19 cellular contexts compared by ENCODE assay signal in genomic region chrX:105552395-105552794, GRCh38.
DNase-seq lines count a peak whose midpoint lies in the region; ATAC-seq and TF ChIP-seq lines count a peak whose summit lies in the region.
"Had no signal": no experiment of that assay in that cellular context is flagged by ENCODE, and none has a peak within 500 bp of the region (broad histone marks: within the 10 kb centered on the region; RNA-seq: fewer than 3 reads in every experiment).

No MANE protein-coding gene starts in this region.

- no peaks in the 10 kb centered on the region for H3K9me3 Mint-ChIP-seq in activated CD4-positive, alpha-beta T cell treated with anti-CD3 and anti-CD28 coated beads, Interleukin-2, amount 10 ng/mL, durations not matched to agents 24 days and 14 days
- H3K9me3 Mint-ChIP-seq: activated naive CD8-positive, alpha-beta T cell treated with anti-CD3 and anti-CD28 coated beads, Interleukin-2, amount 50 U/mL, for 24 hours; nephron had no signal

- H3K36me3 ChIP-seq in kidney epithelial cell (ENCODE audit: control insufficient read depth, insufficient read depth, low read length) (no peaks in the 10 kb centered on the region), BE2C (no peaks in the 10 kb centered on the region)

- H3K36me3 Mint-ChIP-seq in activated CD4-positive, alpha-beta T cell treated with anti-CD3 and anti-CD28 coated beads, Interleukin-2, amount 10 ng/mL, durations not matched to agents 24 days and 14 days (ENCODE audit: low read depth): no peaks in the 10 kb centered on the region
- H3K36me3 Mint-ChIP-seq: activated CD4-positive, alpha-beta memory T cell treated with anti-CD3 and anti-CD28 coated beads for 36 hours had no signal

- H3K27me3 ChIP-seq in kidney epithelial cell (ENCODE audit: control insufficient read depth, insufficient read depth, low read length) (no peaks in the 10 kb centered on the region), BE2C (no peaks in the 10 kb centered on the region)

- TF ChIP-seq CTCF in choroid plexus epithelial cell (conservative IDR thresholded peaks at IDR 0.05; ENCODE audit: low read depth, low read length) (peak; percentile 13), kidney epithelial cell (IDR thresholded peaks at IDR 0.05; ENCODE audit: insufficient read depth, low read length, poor library complexity, severe bottlenecking) (peak; percentile 1), BE2C (IDR thresholded peaks at IDR 0.05; ENCODE audit: low read depth, low read length) (no peak)

- no peaks in the 10 kb centered on the region for H3K9me3 ChIP-seq in BE2C

- ATAC-seq in HG03108 (IDR thresholded peaks at IDR 0.05; ENCODE audit: unreplicated experiment): no peak
- ATAC-seq: activated naive CD8-positive, alpha-beta T cell treated with anti-CD3 and anti-CD28 coated beads, Interleukin-2, amount 50 U/mL, for 24 hours; right cardiac atrium had no signal

- no peaks in the 10 kb centered on the region for H3K4me1 Mint-ChIP-seq in activated CD4-positive, alpha-beta T cell treated with anti-CD3 and anti-CD28 coated beads, Interleukin-2, amount 10 ng/mL, durations not matched to agents 24 days and 14 days
- H3K4me1 Mint-ChIP-seq: activated naive CD8-positive, alpha-beta T cell treated with anti-CD3 and anti-CD28 coated beads, Interleukin-2, amount 50 U/mL, for 24 hours; endodermal cell; nephron had no signal

- intact Hi-C loops in activated CD4-positive, alpha-beta T cell treated with anti-CD3 and anti-CD28 coated beads, Interleukin-2, amount 10 ng/mL, durations not matched to agents 24 days and 14 days (cut with micrococcal nuclease): no loop called here

- H3K27ac Mint-ChIP-seq in activated CD4-positive, alpha-beta T cell treated with anti-CD3 and anti-CD28 coated beads, Interleukin-2, amount 10 ng/mL, durations not matched to agents 24 days and 14 days: no peak overlapping the region
- H3K27ac Mint-ChIP-seq: activated CD4-positive, alpha-beta memory T cell treated with anti-CD3 and anti-CD28 coated beads for 36 hours; activated naive CD8-positive, alpha-beta T cell treated with anti-CD3 and anti-CD28 coated beads, Interleukin-2, amount 50 U/mL, for 24 hours; endodermal cell; nephron had no signal

- DNase-seq in ELR (ENCODE audit: low read depth) (peak; percentile 32), OCI-M1 (lab: John Stamatoyannopoulos, UW) (peak; percentile 1), choroid plexus epithelial cell (ENCODE audit: low read depth) (peak; percentile 28), kidney epithelial cell (ENCODE audit: low read depth) (no peak), BE2C (no peak), nucleus accumbens (lab: John Stamatoyannopoulos, UW) (no peak)
- DNase-seq in activated CD4-positive, alpha-beta T cell treated with anti-CD3 and anti-CD28 coated beads, Interleukin-2, amount 10 ng/mL, durations not matched to agents 24 days and 14 days: no peak
- DNase-seq: activated CD4-positive, alpha-beta memory T cell treated with anti-CD3 and anti-CD28 coated beads for 36 hours; activated naive CD8-positive, alpha-beta T cell treated with anti-CD3 and anti-CD28 coated beads, Interleukin-2, amount 50 U/mL, for 24 hours; cerebellar nuclear complex; endodermal cell; GF-D8; NCI-H1436; NCI-H345; right cardiac atrium; substantia nigra had no signal

- no peaks in the 10 kb centered on the region for H3K4me1 ChIP-seq in BE2C

- H3K27me3 Mint-ChIP-seq in activated CD4-positive, alpha-beta T cell treated with anti-CD3 and anti-CD28 coated beads, Interleukin-2, amount 10 ng/mL, durations not matched to agents 24 days and 14 days: no peaks in the 10 kb centered on the region
- H3K27me3 Mint-ChIP-seq: activated CD4-positive, alpha-beta memory T cell treated with anti-CD3 and anti-CD28 coated beads for 36 hours; activated naive CD8-positive, alpha-beta T cell treated with anti-CD3 and anti-CD28 coated beads, Interleukin-2, amount 50 U/mL, for 24 hours had no signal

- no peak overlapping the region for H3K4me3 Mint-ChIP-seq in activated CD4-positive, alpha-beta T cell treated with anti-CD3 and anti-CD28 coated beads, Interleukin-2, amount 10 ng/mL, durations not matched to agents 24 days and 14 days
- H3K4me3 Mint-ChIP-seq: activated CD4-positive, alpha-beta memory T cell treated with anti-CD3 and anti-CD28 coated beads for 36 hours; activated naive CD8-positive, alpha-beta T cell treated with anti-CD3 and anti-CD28 coated beads, Interleukin-2, amount 50 U/mL, for 24 hours; endodermal cell; nephron had no signal

- H3K4me3 ChIP-seq in choroid plexus epithelial cell (ENCODE audit: low read depth, low read length) (no peak overlapping the region), kidney epithelial cell (ENCODE audit: low read depth, low read length) (no peak overlapping the region), BE2C (ENCODE audit: low read depth, low read length) (no peak overlapping the region)
- H3K4me3 ChIP-seq: SK-N-MC had no signal

Comparison
In these comparisons a context has a peak if more than half of its experiments do, and no peak if none do; other contexts are left out.
1. DNase-seq: peak in ELR (single experiment), OCI-M1 (single experiment) and choroid plexus epithelial cell (single experiment); none in kidney epithelial cell (single experiment), BE2C (single experiment), activated CD4-positive, alpha-beta T cell treated with anti-CD3 and anti-CD28 coated beads, Interleukin-2, amount 10 ng/mL, durations not matched to agents 24 days and 14 days (single experiment) and nucleus accumbens (0 of 56).